ENCODE assay signal across 8 cellular contexts in genomic region chr1:24416666-24417391, GRCh38. TPM values are rescaled to one million over a fixed set of nuclear protein-coding genes. Genes with fewer than 3 reads are reported as not detected.
DNase-seq lines count a peak whose midpoint lies in the region; ATAC-seq and TF ChIP-seq lines count a peak whose summit lies in the region.

No MANE protein-coding gene starts in this region.

- no peak for TF ChIP-seq POLR2A in adrenal gland (IDR thresholded peaks at IDR 0.05)

- peak overlapping the region; percentile 57 to 98 (median 78) for H3K4me3 ChIP-seq in dorsolateral prefrontal cortex
- peak overlapping the region in 2 of 4 donors; percentile 66 for H3K4me3 ChIP-seq in adrenal gland

- TF ChIP-seq CTCF in CD4-positive, alpha-beta T cell (IDR thresholded peaks at IDR 0.05): no peak
- TF ChIP-seq CTCF in dorsolateral prefrontal cortex (IDR thresholded peaks at IDR 0.05 in 54 of 56, conservative IDR thresholded peaks at IDR 0.05 in 2 of 56; ENCODE audit: low read depth in 1 of 56, partially characterized antibody in 56 of 56): no peak
- no peak for TF ChIP-seq CTCF in adrenal gland (IDR thresholded peaks at IDR 0.05)

- CTCF ChIA-PET in CD4-positive, alpha-beta T cell (lab: Charles Lee): interaction anchor here (1.8 to 2.8 kb wide), 6 partner anchors 24 to 171 kb away, joined by 8 to 45 read pairs (median 18); partner anchors contain the start of gene RCAN3

- no peaks in the 10 kb centered on the region for H3K9me3 Mint-ChIP-seq in CD4-positive, alpha-beta T cell
- H3K9me3 Mint-ChIP-seq in naive thymus-derived CD8-positive, alpha-beta T cell: no peaks in the 10 kb centered on the region

- H3K4me1 ChIP-seq in adrenal gland (replicated peaks in 1 of 2): peaks cover 6 to 14% of the 10 kb centered on the region in 2 donors

- H3K27ac Mint-ChIP-seq in CD4-positive, alpha-beta T cell: peak overlapping the region; percentile 91
- H3K27ac Mint-ChIP-seq in naive thymus-derived CD8-positive, alpha-beta T cell: peak overlapping the region; percentile 86 to 98 (median 95)

- POLR2A ChIA-PET in CD4-positive, alpha-beta T cell (lab: Charles Lee): interaction anchor here (0.5 to 8.9 kb wide), 10 partner anchors 13 to 170 kb away, joined by 3 to 205 read pairs (median 14); partner anchors contain the start of gene RCAN3
- POLR2A ChIA-PET in naive thymus-derived CD8-positive, alpha-beta T cell (lab: Charles Lee): interaction anchor here (0.6 to 7.9 kb wide), 8 partner anchors 13 to 220 kb away, joined by 3 to 183 read pairs (median 6); partner anchors contain the start of gene RCAN3

- 65 to 73% (median 71%) methylated on average over 10 of the region's 10 CpGs for whole genome bisulfite sequencing in adrenal gland, 4 donors

- H3K4me1 Mint-ChIP-seq in CD4-positive, alpha-beta T cell (ENCODE audit: low read depth): peaks cover 81% of the 10 kb centered on the region
- H3K4me1 Mint-ChIP-seq in naive thymus-derived CD8-positive, alpha-beta T cell: peaks cover 38 to 91% (median 80%) of the 10 kb centered on the region in 4 donors

- H3K36me3 ChIP-seq in adrenal gland (replicated peaks in 1 of 2): no peaks in the 10 kb centered on the region

- peaks cover 56% of the 10 kb centered on the region for H3K36me3 Mint-ChIP-seq in CD4-positive, alpha-beta T cell (ENCODE audit: low read depth)
- H3K36me3 Mint-ChIP-seq in naive thymus-derived CD8-positive, alpha-beta T cell: peaks cover 0 to 37% (median 18%) of the 10 kb centered on the region in 3 donors

- DNase-seq in CD4-positive, alpha-beta T cell: peak in 5 of 10 experiments; percentile 16 to 48 (median 29)
- DNase-seq in HCEC 1CT: peak; percentile 99
- DNase-seq in T-helper 2 cell: peak in 4 of 5 experiments; percentile 19 to 92 (median 44)
- DNase-seq in dorsolateral prefrontal cortex: no peak
- peak in 8 of 10 donors; percentile 44 to 78 (median 56) for DNase-seq in naive thymus-derived CD8-positive, alpha-beta T cell
- DNase-seq in adrenal gland: no peak

- H3K9me3 ChIP-seq in CD4-positive, alpha-beta T cell (ENCODE audit: control insufficient read depth, low read length): no peaks in the 10 kb centered on the region
- H3K9me3 ChIP-seq in adrenal gland (replicated peaks in 1 of 3): no peaks in the 10 kb centered on the region

- no peaks in the 10 kb centered on the region for H3K27me3 Mint-ChIP-seq in CD4-positive, alpha-beta T cell
- H3K27me3 Mint-ChIP-seq in naive thymus-derived CD8-positive, alpha-beta T cell: no peaks in the 10 kb centered on the region

- peak overlapping the region; percentile 50 for H3K27ac ChIP-seq in CD4-positive, alpha-beta T cell (ENCODE audit: low read depth, low read length)
- H3K27ac ChIP-seq in dorsolateral prefrontal cortex (peak overlapping the region in 38 of 59 donors; percentile 5 to 90 (median 80)), adrenal gland (no peak overlapping the region)

- H3K4me3 Mint-ChIP-seq in CD4-positive, alpha-beta T cell: peak overlapping the region; percentile 97
- H3K4me3 Mint-ChIP-seq in naive thymus-derived CD8-positive, alpha-beta T cell: peak overlapping the region; percentile 92 to 100 (median 98)

- intact Hi-C loops in CD4-positive, alpha-beta T cell (cut with DNase I, micrococcal nuclease): loop anchor here (2.0 to 5.0 kb wide), 6 partner anchors 65 to 220 kb away; partner anchors contain the start of gene RCAN3 (in 1 of the 2)
- intact Hi-C loops in dorsolateral prefrontal cortex (cut with DNase I): loop anchor here (5.0 to 10.0 kb wide), 3 partner anchors 85 to 225 kb away; partner anchors contain the start of genes RCAN3 (in 1 of the 2) and SRRM1 (in 1 of the 2)
- intact Hi-C loops in adrenal gland (cut with DNase I): no loop called here

- H3K27me3 ChIP-seq in CD4-positive, alpha-beta T cell (ENCODE audit: control insufficient read depth, insufficient read depth, low read length): no peaks in the 10 kb centered on the region
- H3K27me3 ChIP-seq in dorsolateral prefrontal cortex: no peaks in the 10 kb centered on the region
- H3K27me3 ChIP-seq in adrenal gland: no peaks in the 10 kb centered on the region

- peak; percentile 23 for ATAC-seq in CD4-positive, alpha-beta T cell (ENCODE audit: poor library complexity)
- ATAC-seq in naive thymus-derived CD8-positive, alpha-beta T cell: peak; percentile 24 to 50
- ATAC-seq in HG02938 (IDR thresholded peaks at IDR 0.05; ENCODE audit: unreplicated experiment): no peak
- no peak for ATAC-seq in GM21619 (IDR thresholded peaks at IDR 0.05; ENCODE audit: unreplicated experiment)

RNA-seq across cellular contexts. Expression of gene NIPAL3, which starts 1.2 kb away (rescaled TPM):
- total RNA-seq in CD4-positive, alpha-beta T cell: 10 to 100 TPM; 26.3 to 29.8 TPM
- total RNA-seq in dorsolateral prefrontal cortex (100 to 1,000 TPM in 69 of 120 experiments, 10 to 100 TPM in 51; 61.8 to 202 (median 104) TPM), adrenal gland (10 to 100 TPM; 15.6 to 88.4 (median 31.1) TPM)
- 10 to 100 TPM; 58.3 to 59.3 TPM for total RNA-seq in naive thymus-derived CD8-positive, alpha-beta T cell
- 10 to 100 TPM; 57.5 to 90.4 (median 89.5) TPM for polyA plus RNA-seq in naive thymus-derived CD8-positive, alpha-beta T cell
- polyA plus RNA-seq in adrenal gland: 1 to 10 TPM; 5.6 to 9.8 (median 8.8) TPM

RNA-seq across cellular contexts. Expression of gene STPG1, which starts 3.2 kb away (rescaled TPM):
- total RNA-seq in CD4-positive, alpha-beta T cell: 1 to 10 TPM; 1.8 to 2.4 TPM
- 10 to 100 TPM; 16.1 to 37.3 (median 24.7) TPM for total RNA-seq in dorsolateral prefrontal cortex
- 1 to 10 TPM; 5.5 to 5.9 TPM for total RNA-seq in naive thymus-derived CD8-positive, alpha-beta T cell
- polyA plus RNA-seq in naive thymus-derived CD8-positive, alpha-beta T cell: 1 to 10 TPM; 4.1 to 6.8 (median 6.1) TPM
- 1 to 10 TPM; 2.1 to 8.9 (median 5.7) TPM for total RNA-seq in adrenal gland
- polyA plus RNA-seq in adrenal gland: 1 to 10 TPM; 5.4 to 8.6 (median 7.8) TPM

Comparison
In these comparisons a context has a peak if more than half of its experiments do, and no peak if none do; other contexts are left out.
1. ATAC-seq: peak in CD4-positive, alpha-beta T cell (single experiment) and naive thymus-derived CD8-positive, alpha-beta T cell (2 of 2); none in HG02938 (single experiment) and GM21619 (single experiment).
2. DNase-seq: peak in HCEC 1CT (single experiment), T-helper 2 cell (4 of 5) and naive thymus-derived CD8-positive, alpha-beta T cell (8 of 10); none in dorsolateral prefrontal cortex (0 of 10) and adrenal gland (0 of 7).
3. H3K27ac ChIP-seq: peak in CD4-positive, alpha-beta T cell (single experiment) and dorsolateral prefrontal cortex (38 of 59); none in adrenal gland (0 of 5).
4. intact Hi-C loops: an anchor here in CD4-positive, alpha-beta T cell (2.0 to 5.0 kb wide) and dorsolateral prefrontal cortex (5.0 to 10.0 kb wide); none called in adrenal gland.